ENCODE assay signal across 12 cellular contexts in the genomic region with DNA sequence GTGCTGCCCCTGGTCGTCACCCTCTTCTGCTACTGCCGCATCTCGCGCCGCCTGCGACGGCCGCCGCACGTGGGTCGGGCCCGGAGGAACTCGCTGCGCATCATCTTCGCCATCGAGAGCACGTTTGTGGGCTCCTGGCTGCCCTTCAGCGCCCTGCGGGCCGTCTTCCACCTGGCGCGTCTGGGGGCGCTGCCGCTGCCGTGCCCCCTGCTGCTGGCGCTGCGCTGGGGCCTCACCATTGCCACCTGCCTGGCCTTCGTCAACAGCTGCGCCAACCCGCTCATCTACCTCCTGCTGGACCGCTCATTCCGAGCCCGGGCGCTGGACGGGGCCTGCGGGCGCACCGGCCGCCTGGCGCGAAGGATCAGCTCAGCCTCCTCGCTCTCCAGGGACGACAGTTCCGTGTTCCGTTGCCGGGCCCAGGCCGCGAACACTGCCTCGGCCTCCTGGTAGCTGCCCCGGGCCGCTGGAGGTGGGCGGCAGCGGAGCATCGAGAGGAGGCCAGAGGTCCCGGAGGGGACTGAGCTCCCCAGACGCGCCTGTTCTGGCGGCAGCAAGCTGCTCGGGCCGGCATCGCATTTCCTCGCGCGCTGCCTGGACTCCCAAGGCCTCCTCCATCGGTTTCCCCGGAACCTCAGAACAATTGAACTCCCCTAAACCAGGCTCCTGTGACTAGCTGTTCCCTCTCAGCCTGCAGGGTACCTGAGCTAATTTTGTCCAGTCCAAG. TPM values are rescaled to one million over a fixed set of nuclear protein-coding genes. Genes with fewer than 3 reads are reported as not detected.
DNase-seq lines count a peak whose midpoint lies in the region; ATAC-seq lines count a peak whose summit lies in the region.
"Had no signal": no experiment of that assay in that cellular context is flagged by ENCODE, and none has a peak within 500 bp of the region (broad histone marks: within the 10 kb centered on the region; RNA-seq: fewer than 3 reads in every experiment).

No MANE protein-coding gene starts in this region.

- peaks cover 35% of the 10 kb centered on the region for H3K4me1 Mint-ChIP-seq in activated CD8-positive, alpha-beta T cell treated with anti-CD3 and anti-CD28 coated beads, Interleukin-2, amount 10 ng/mL, durations not matched to agents 7 days and 5 days (ENCODE audit: low read depth)
- peaks cover 16 to 26% of the 10 kb centered on the region in 2 donors for H3K4me1 Mint-ChIP-seq in stimulated activated naive B cell treated with anti-CD40 and anti-IgM and Interleukin-4, amounts not matched to agents 10 μg/mL and 1 μg/mL and 100 μg/mL, for 72 hours

- CTCF ChIA-PET in activated CD8-positive, alpha-beta T cell treated with anti-CD3 and anti-CD28 coated beads, Interleukin-2, amount 10 ng/mL, durations not matched to agents 7 days and 5 days (lab: Charles Lee) = interaction anchor here (1.1 kb wide), 1 partner anchor 36 kb away, joined by 3 read pairs; no protein-coding TSS in a partner anchor

- H3K27me3 Mint-ChIP-seq in activated CD8-positive, alpha-beta T cell treated with anti-CD3 and anti-CD28 coated beads, Interleukin-2, amount 10 ng/mL, durations not matched to agents 7 days and 5 days (ENCODE audit: low read depth) = peaks cover 54% of the 10 kb centered on the region
- peaks cover 47 to 52% of the 10 kb centered on the region in 2 donors for H3K27me3 Mint-ChIP-seq in stimulated activated naive B cell treated with anti-CD40 and anti-IgM and Interleukin-4, amounts not matched to agents 10 μg/mL and 1 μg/mL and 100 μg/mL, for 72 hours

- POLR2A ChIA-PET in activated CD8-positive, alpha-beta T cell treated with anti-CD3 and anti-CD28 coated beads, Interleukin-2, amount 10 ng/mL, durations not matched to agents 7 days and 5 days (lab: Charles Lee) = no interaction called here

- H3K36me3 Mint-ChIP-seq in activated CD8-positive, alpha-beta T cell treated with anti-CD3 and anti-CD28 coated beads, Interleukin-2, amount 10 ng/mL, durations not matched to agents 7 days and 5 days (ENCODE audit: low read depth) = peaks cover 2% of the 10 kb centered on the region
- H3K36me3 Mint-ChIP-seq in stimulated activated naive B cell treated with anti-CD40 and anti-IgM and Interleukin-4, amounts not matched to agents 10 μg/mL and 1 μg/mL and 100 μg/mL, for 72 hours = no peaks in the 10 kb centered on the region

- H3K27ac Mint-ChIP-seq in activated CD8-positive, alpha-beta T cell treated with anti-CD3 and anti-CD28 coated beads, Interleukin-2, amount 10 ng/mL, durations not matched to agents 7 days and 5 days = peak overlapping the region; percentile 27
- peak overlapping the region; percentile 74 for H3K27ac Mint-ChIP-seq in stimulated activated naive B cell treated with anti-CD40 and anti-IgM and Interleukin-4, amounts not matched to agents 10 μg/mL and 1 μg/mL and 100 μg/mL, for 72 hours
- H3K27ac Mint-ChIP-seq: activated T-cell treated with anti-CD3 and anti-CD28 coated beads, Interleukin-2, amount 50 U/mL, for 24 hours had no signal

- peak overlapping the region; percentile 15 for H3K4me3 Mint-ChIP-seq in activated CD8-positive, alpha-beta T cell treated with anti-CD3 and anti-CD28 coated beads, Interleukin-2, amount 10 ng/mL, durations not matched to agents 7 days and 5 days
- peak overlapping the region; percentile 67 to 74 for H3K4me3 Mint-ChIP-seq in stimulated activated naive B cell treated with anti-CD40 and anti-IgM and Interleukin-4, amounts not matched to agents 10 μg/mL and 1 μg/mL and 100 μg/mL, for 72 hours
- H3K4me3 Mint-ChIP-seq: activated T-cell treated with anti-CD3 and anti-CD28 coated beads, Interleukin-2, amount 50 U/mL, for 24 hours had no signal

- no peaks in the 10 kb centered on the region for H3K9me3 Mint-ChIP-seq in activated CD8-positive, alpha-beta T cell treated with anti-CD3 and anti-CD28 coated beads, Interleukin-2, amount 10 ng/mL, durations not matched to agents 7 days and 5 days (ENCODE audit: insufficient read depth)
- H3K9me3 Mint-ChIP-seq in stimulated activated naive B cell treated with anti-CD40 and anti-IgM and Interleukin-4, amounts not matched to agents 10 μg/mL and 1 μg/mL and 100 μg/mL, for 72 hours = no peaks in the 10 kb centered on the region
- H3K9me3 Mint-ChIP-seq: activated T-cell treated with anti-CD3 and anti-CD28 coated beads, Interleukin-2, amount 50 U/mL, for 24 hours had no signal

- ATAC-seq in activated CD8-positive, alpha-beta T cell treated with anti-CD3 and anti-CD28 coated beads, Interleukin-2, amount 10 ng/mL, durations not matched to agents 7 days and 5 days = no peak
- peak in 1 of 2 donors; percentile 8 for ATAC-seq in stimulated activated naive B cell treated with anti-CD40 and anti-IgM and Interleukin-4, amounts not matched to agents 10 μg/mL and 1 μg/mL and 100 μg/mL, for 72 hours (replicated peaks)
- ATAC-seq: A549 had no signal

- peak; percentile 69 for DNase-seq in activated CD8-positive, alpha-beta memory T cell treated with anti-CD3 and anti-CD28 coated beads for 24 hours
- DNase-seq in activated CD8-positive, alpha-beta memory T cell treated with anti-CD3 and anti-CD28 coated beads, Interleukin-2, amount 50 U/mL, for 48 hours = no peak
- DNase-seq in activated CD8-positive, alpha-beta T cell treated with anti-CD3 and anti-CD28 coated beads, Interleukin-2, amount 10 ng/mL, durations not matched to agents 7 days and 5 days = peak; percentile 14
- DNase-seq in islet precursor cell = peak; percentile 54
- DNase-seq in stimulated activated naive B cell treated with anti-CD40 and anti-IgM and Interleukin-4, amounts not matched to agents 10 μg/mL and 1 μg/mL and 100 μg/mL, for 72 hours = no peak
- no peak for DNase-seq in SW 1271 (lab: John Stamatoyannopoulos, UW)
- DNase-seq in KG1 (lab: John Stamatoyannopoulos, UW) = no peak
- no peak for DNase-seq in SKM-1 treated with dmso at 0.1 percent for 144 hours (lab: John Stamatoyannopoulos, UW; ENCODE audit: unreplicated experiment)
- DNase-seq: activated T-cell treated with anti-CD3 and anti-CD28 coated beads, Interleukin-2, amount 50 U/mL, for 24 hours; effector CD4-positive, alpha-beta T cell; T-helper 9 cell had no signal

RNA-seq across cellular contexts. Expression of gene GPR25, which starts 1.1 kb away (rescaled TPM):
- under 1 TPM; 0.39 to 0.82 TPM for total RNA-seq in activated CD8-positive, alpha-beta T cell treated with anti-CD3 and anti-CD28 coated beads, Interleukin-2, amount 10 ng/mL, durations not matched to agents 7 days and 5 days

RNA-seq across cellular contexts. Expression of gene INAVA, which starts 20.9 kb away (rescaled TPM):
- total RNA-seq in activated CD8-positive, alpha-beta T cell treated with anti-CD3 and anti-CD28 coated beads, Interleukin-2, amount 10 ng/mL, durations not matched to agents 7 days and 5 days = under 1 TPM; 0.42 to 0.57 TPM

Comparison
In these comparisons a context has a peak if more than half of its experiments do, and no peak if none do; other contexts are left out.
1. DNase-seq: peak in activated CD8-positive, alpha-beta memory T cell treated with anti-CD3 and anti-CD28 coated beads for 24 hours (single experiment), activated CD8-positive, alpha-beta T cell treated with anti-CD3 and anti-CD28 coated beads, Interleukin-2, amount 10 ng/mL, durations not matched to agents 7 days and 5 days (single experiment) and islet precursor cell (single experiment); none in activated CD8-positive, alpha-beta memory T cell treated with anti-CD3 and anti-CD28 coated beads, Interleukin-2, amount 50 U/mL, for 48 hours (single experiment), stimulated activated naive B cell treated with anti-CD40 and anti-IgM and Interleukin-4, amounts not matched to agents 10 μg/mL and 1 μg/mL and 100 μg/mL, for 72 hours (single experiment), SW 1271 (0 of 2), KG1 (single experiment) and SKM-1 treated with dmso at 0.1 percent for 144 hours (single experiment).